Comparison of ENCODE assay signal across 9 cellular contexts in the genomic region with DNA sequence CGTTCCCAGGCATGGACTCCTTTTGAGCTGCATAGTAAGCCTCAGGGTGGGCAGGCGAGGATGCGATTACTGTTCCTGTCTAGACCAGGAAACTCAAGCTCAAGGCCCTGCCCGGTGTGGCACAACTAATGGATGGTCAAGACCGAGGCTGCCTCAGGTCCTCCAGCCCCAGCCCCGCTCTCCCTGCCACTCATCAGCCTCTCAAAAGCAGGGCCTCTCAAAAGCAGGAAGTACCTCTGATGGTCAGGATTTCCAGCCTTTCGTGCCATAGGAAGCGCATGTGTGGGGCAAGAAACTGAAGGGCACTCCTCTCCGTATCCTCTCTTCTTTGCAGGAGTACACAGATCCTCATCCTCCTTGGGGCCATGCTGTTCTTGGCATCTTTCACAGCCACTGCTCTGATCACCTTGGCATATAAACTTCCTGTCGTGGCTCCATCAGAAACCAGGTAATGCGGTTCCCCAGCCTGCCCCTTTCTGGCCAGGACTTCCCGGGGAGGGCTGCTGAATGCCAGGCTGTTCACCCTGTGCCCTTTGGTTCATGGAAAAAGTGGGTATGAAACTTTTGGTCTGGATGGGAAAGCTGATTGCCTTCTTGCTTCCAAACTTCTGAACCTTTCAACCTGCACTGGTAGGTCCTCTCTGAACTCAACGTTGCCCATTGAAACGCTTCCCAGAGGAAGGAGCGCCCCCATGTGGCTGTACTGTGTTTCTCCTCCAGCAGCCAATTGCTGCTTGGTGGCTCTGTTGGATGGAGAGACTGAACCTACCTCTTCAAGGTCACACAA.
DNase-seq lines count a peak whose midpoint lies in the region; ATAC-seq and TF ChIP-seq lines count a peak whose summit lies in the region.
"Had no signal": no experiment of that assay in that cellular context is flagged by ENCODE, and none has a peak within 500 bp of the region (broad histone marks: within the 10 kb centered on the region; RNA-seq: fewer than 3 reads in every experiment).

No MANE protein-coding gene starts in this region.

- H3K4me3 ChIP-seq in right cardiac atrium (ENCODE audit: low read length) = no peak overlapping the region
- H3K4me3 ChIP-seq in skeletal muscle cell (ENCODE audit: low read depth, low read length) = no peak overlapping the region
- H3K4me3 ChIP-seq: HAP-1 had no signal

- no peaks in the 10 kb centered on the region for H3K27me3 ChIP-seq in right cardiac atrium (ENCODE audit: control insufficient read depth, insufficient read depth)

- ATAC-seq in right cardiac atrium = peak; percentile 20 to 71
- no peak for ATAC-seq in GM21737 (IDR thresholded peaks at IDR 0.05; ENCODE audit: unreplicated experiment)

- peaks cover 2% of the 10 kb centered on the region for H3K4me1 ChIP-seq in right cardiac atrium (ENCODE audit: control insufficient read depth, insufficient read depth, low read length)
- H3K4me1 ChIP-seq: HAP-1 had no signal

- intact Hi-C loops in right cardiac atrium (cut with DNase I) = loop anchor here in 3 of 4 donors (2.0 to 10.0 kb wide), 5 partner anchors 52 to 275 kb away; a partner anchor contains a TSS

- no peaks in the 10 kb centered on the region for H3K9me3 ChIP-seq in right cardiac atrium (ENCODE audit: control insufficient read depth, low read length)
- H3K9me3 ChIP-seq: HAP-1 had no signal

- no peak overlapping the region for H3K27ac ChIP-seq in right cardiac atrium (ENCODE audit: low read length)

- 63% methylated on average over 15 of the region's 15 CpGs for WGBS in right cardiac atrium

- DNase-seq in A172 (ENCODE audit: low spot score) (peak; percentile 55), HT1080 (ENCODE audit: low read depth) (peak; percentile 64), OCI-M1 (lab: John Stamatoyannopoulos, UW) (peak; percentile 68), amygdala (lab: John Stamatoyannopoulos, UW) (peak in 48 of 56 donors; percentile 6 to 83 (median 42)), right cardiac atrium (peak; percentile 70 to 90 (median 84)), skeletal muscle cell (ENCODE audit: low read depth) (peak; percentile 23)

- TF ChIP-seq CTCF in GM12872 (IDR thresholded peaks at IDR 0.05; ENCODE audit: insufficient read depth, low read depth, low read length) = peak; percentile 85

Comparison
In these comparisons a context has a peak if more than half of its experiments do, and no peak if none do; other contexts are left out.
1. DNase-seq: peak in every context shown above with its lines; median percentile 84 in right cardiac atrium; 68 in OCI-M1; 64 in HT1080; 55 in A172; 42 in amygdala; 23 in skeletal muscle cell.